Comparison of ENCODE assay signal across 11 cellular contexts in genomic region chr17:79391376-79391775, GRCh38.
"Had no signal": no experiment of that assay in that cellular context is flagged by ENCODE, and none has a peak within 500 bp of the region (broad histone marks: within the 10 kb centered on the region; RNA-seq: fewer than 3 reads in every experiment).

No MANE protein-coding gene starts in this region.

- ATAC-seq: stimulated activated naive CD8-positive, alpha-beta T cell treated with anti-CD3 and anti-CD28 coated beads, Interleukin-15, amount 100 ng/mL, for 72 hours had no signal

- H2AFZ ChIP-seq: parathyroid adenoma had no signal

- H3K4me3 Mint-ChIP-seq: naive B cell; nephron; stimulated activated naive B cell treated with anti-CD40 and anti-IgM and Interleukin-4, amounts not matched to agents 10 μg/mL and 1 μg/mL and 100 μg/mL, for 72 hours; stimulated activated naive CD8-positive, alpha-beta T cell treated with anti-CD3 and anti-CD28 coated beads, Interleukin-15, amount 100 ng/mL, for 72 hours had no signal

- H3K9me3 ChIP-seq: heart left ventricle, prostate gland, spleen, testis, tibial nerve had no signal

- H3K36me3 Mint-ChIP-seq: naive B cell; stimulated activated naive B cell treated with anti-CD40 and anti-IgM and Interleukin-4, amounts not matched to agents 10 μg/mL and 1 μg/mL and 100 μg/mL, for 72 hours had no signal

- H3K9ac ChIP-seq: parathyroid adenoma had no signal

- H3K27ac ChIP-seq: coronary artery, heart left ventricle, parathyroid adenoma, prostate gland, spleen, testis, tibial nerve had no signal

- H3K27ac Mint-ChIP-seq: nephron; stimulated activated naive B cell treated with anti-CD40 and anti-IgM and Interleukin-4, amounts not matched to agents 10 μg/mL and 1 μg/mL and 100 μg/mL, for 72 hours had no signal

- H3K27me3 ChIP-seq: testis had no signal

- H3K36me3 ChIP-seq: heart left ventricle, prostate gland, spleen, tibial nerve had no signal

- H3K4me3 ChIP-seq: coronary artery, heart left ventricle, prostate gland, spleen, testis, tibial nerve had no signal

- H3K4me1 ChIP-seq: heart left ventricle, parathyroid adenoma, prostate gland, testis had no signal

- H3K9me3 Mint-ChIP-seq: nephron; stimulated activated naive B cell treated with anti-CD40 and anti-IgM and Interleukin-4, amounts not matched to agents 10 μg/mL and 1 μg/mL and 100 μg/mL, for 72 hours had no signal
